Comparison of ENCODE assay signal across 8 cellular contexts in the genomic region with DNA sequence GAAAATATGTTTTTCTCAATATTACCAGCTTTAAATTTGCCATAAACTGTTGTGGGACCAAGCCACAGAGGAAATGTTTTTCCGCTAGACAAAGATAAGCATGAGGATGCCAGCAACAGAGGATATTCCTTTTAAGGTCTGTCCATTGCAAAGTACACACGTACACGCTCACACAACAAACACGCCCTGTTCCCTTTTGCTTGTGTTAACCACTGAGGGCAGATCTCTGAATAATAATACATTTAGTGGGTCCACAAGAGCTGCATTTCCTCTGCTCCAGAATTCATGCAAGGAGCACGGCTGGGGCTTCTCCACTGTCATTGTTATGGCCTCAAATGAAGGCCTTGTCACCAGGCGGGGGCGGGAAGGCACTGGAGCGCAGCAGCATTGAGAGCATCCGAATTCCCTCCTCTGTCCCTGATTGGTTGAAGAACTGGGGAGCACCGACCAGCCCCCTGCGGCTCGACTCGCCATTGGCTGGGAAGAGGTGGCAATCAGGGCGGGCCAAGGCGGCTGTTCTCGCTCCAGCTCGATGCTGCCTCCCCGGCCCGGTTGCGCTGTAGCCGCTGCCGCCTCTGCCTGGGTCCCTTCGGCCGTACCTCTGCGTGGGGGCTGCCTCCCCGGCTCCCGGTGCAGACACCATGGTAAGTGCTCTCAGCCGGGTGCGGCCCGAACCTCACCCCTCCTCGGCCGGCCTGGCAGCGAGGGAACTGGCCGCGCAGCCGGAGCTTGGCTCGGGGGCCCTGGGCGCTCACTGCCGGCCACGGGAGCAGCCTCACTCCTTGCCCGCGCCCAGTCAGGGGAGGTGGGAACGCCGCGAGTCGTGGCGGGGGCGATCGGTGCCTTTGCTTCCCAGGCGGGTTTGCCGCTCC. TPM values are rescaled to one million over a fixed set of nuclear protein-coding genes. Genes with fewer than 3 reads are reported as not detected.
DNase-seq lines count a peak whose midpoint lies in the region; ATAC-seq, FAIRE-seq and TF ChIP-seq lines count a peak whose summit lies in the region.

A gene (plus strand): TSS at position 522 of the 872 bp plus-strand sequence. CDS start 120 bp downstream, at position 642.

- peak; percentile 26 for TF ChIP-seq CTCF in fibroblast of villous mesenchyme (IDR thresholded peaks at IDR 0.05; ENCODE audit: insufficient read depth, low read depth, low read length)

- peaks cover 6 to 10% of the 10 kb centered on the region in 2 donors for H3K4me1 Mint-ChIP-seq in natural killer cell treated with Interleukin-12 subunit alpha and Interleukin-12 subunit beta and Interleukin-15 and Interleukin-18, amount 100 ng/mL, for 72 hours (ENCODE audit: low read depth in 2 of 2)

- peak; percentile 73 for FAIRE-seq in RCC 7860 (lab: Jason Lieb, UNC)

- H3K27me3 Mint-ChIP-seq in natural killer cell treated with Interleukin-12 subunit alpha and Interleukin-12 subunit beta and Interleukin-15 and Interleukin-18, amount 100 ng/mL, for 72 hours = peaks cover 2 to 6% of the 10 kb centered on the region in 2 donors

- no peaks in the 10 kb centered on the region for H3K36me3 Mint-ChIP-seq in natural killer cell treated with Interleukin-12 subunit alpha and Interleukin-12 subunit beta and Interleukin-15 and Interleukin-18, amount 100 ng/mL, for 72 hours

- H3K9me3 Mint-ChIP-seq in natural killer cell treated with Interleukin-12 subunit alpha and Interleukin-12 subunit beta and Interleukin-15 and Interleukin-18, amount 100 ng/mL, for 72 hours = no peaks in the 10 kb centered on the region

- peak within 1 kb of the TSS; percentile 65 for H3K4me3 ChIP-seq in fibroblast of villous mesenchyme (ENCODE audit: low read depth, low read length)

- DNase-seq in AG08396 (ENCODE audit: low spot score) (peak; percentile 99), RCC 7860 (ENCODE audit: low spot score) (peak; percentile 84), activated gamma-delta T cell treated with Interleukin-2 at 50 U/mL for 16 hours (peak; percentile 61), fibroblast of villous mesenchyme (ENCODE audit: low read depth) (peak; percentile 89)
- peak; percentile 94 for DNase-seq in natural killer cell treated with Interleukin-12 subunit alpha and Interleukin-12 subunit beta and Interleukin-15 and Interleukin-18, amount 100 ng/mL, for 72 hours (ENCODE audit: low spot score)
- DNase-seq in stimulated activated naive CD8-positive, alpha-beta T cell treated with anti-CD3 and anti-CD28 coated beads, Interleukin-15, Interleukin-2, amounts not matched to agents 100 U/mL and 50 U/mL, for 24 hours = peak; percentile 77

- peak within 1 kb of the TSS in 1 of 2 donors; percentile 81 for H3K27ac Mint-ChIP-seq in natural killer cell treated with Interleukin-12 subunit alpha and Interleukin-12 subunit beta and Interleukin-15 and Interleukin-18, amount 100 ng/mL, for 72 hours

- peak within 1 kb of the TSS; percentile 50 for H3K4me3 Mint-ChIP-seq in natural killer cell treated with Interleukin-12 subunit alpha and Interleukin-12 subunit beta and Interleukin-15 and Interleukin-18, amount 100 ng/mL, for 72 hours

- ATAC-seq in GM18873 (IDR thresholded peaks at IDR 0.05; ENCODE audit: low FRiP score, unreplicated experiment) (peak; percentile 97), HG03108 (IDR thresholded peaks at IDR 0.05; ENCODE audit: unreplicated experiment) (peak; percentile 97)
- peak; percentile 98 to 99 for ATAC-seq in natural killer cell treated with Interleukin-12 subunit alpha and Interleukin-12 subunit beta and Interleukin-15 and Interleukin-18, amount 100 ng/mL, for 72 hours
- ATAC-seq in stimulated activated naive CD8-positive, alpha-beta T cell treated with anti-CD3 and anti-CD28 coated beads, Interleukin-15, Interleukin-2, amounts not matched to agents 100 U/mL and 50 U/mL, for 24 hours = peak; percentile 98

RNA-seq across cellular contexts. Expression of the gene that starts here (rescaled TPM):
- 1.7 and 1.9 TPM in 2 replicates for total RNA-seq in fibroblast of villous mesenchyme
- total RNA-seq in natural killer cell treated with Interleukin-12 subunit alpha and Interleukin-12 subunit beta and Interleukin-15 and Interleukin-18, amount 100 ng/mL, for 72 hours = 1 to 10 TPM in 1 of 2 donors, under 1 TPM in 1; 0.33 to 2.3 TPM

Comparison
In these comparisons a context has a peak if more than half of its experiments do, and no peak if none do; other contexts are left out.
1. Peak in every context shown above with its lines: DNase-seq, ATAC-seq and H3K4me3 ChIP-seq.